In genomic region chr4:76301775-76302162, GRCh38 we compare ENCODE assay signal across 1 cellular context.
TF ChIP-seq lines count a peak whose summit lies in the region.

No MANE protein-coding gene starts in this region.

TF ChIP-seq in K562, 482 proteins besides CTCF, POLR2A, EP300 and RAD21:
- TF ChIP-seq BRF1 (IDR thresholded peaks at IDR 0.05; ENCODE audit: borderline replicate concordance, extremely low read depth, insufficient read length) (no peak), NR2C2 (CRISPR knock-in tag; IDR thresholded peaks at IDR 0.05) (no peak), NR2C2 (tag; IDR thresholded peaks at IDR 0.05) (peak; percentile 7; the same call in 1 of the 2 replicates), MAFK (IDR thresholded peaks at IDR 0.05; ENCODE audit: low read length) (no peak), RAD51 (IDR thresholded peaks at IDR 0.05; ENCODE audit: borderline replicate concordance, low read depth) (no peak), NR2C1 (IDR thresholded peaks at IDR 0.05) (0 out of 2 replicates have a peak, but pooled peaks have one; percentile 12), NR2C1 (tag; IDR thresholded peaks at IDR 0.05) (no peak), ESRRA (IDR thresholded peaks at IDR 0.05; ENCODE audit: borderline replicate concordance, low read depth) (0 out of 2 replicates have a peak, but pooled peaks have one; percentile 11), ATF7 (IDR thresholded peaks at IDR 0.05) (0 out of 2 replicates have a peak, but pooled peaks have one; percentile 34), ATF3 (IDR thresholded peaks at IDR 0.05) (no peak), ATF3 (CRISPR knock-in tag; conservative IDR thresholded peaks at IDR 0.05) (no peak), SMARCE1 (IDR thresholded peaks at IDR 0.05) (0 out of 2 replicates have a peak, but pooled peaks have one; percentile 15), ARNT (IDR thresholded peaks at IDR 0.05) (0 out of 4 replicates have a peak, but pooled peaks of 1 of the 2 experiments have one; percentile 2), KDM1A (IDR thresholded peaks at IDR 0.05) (peak; percentile 73 to 75; a peak in 2 of 4 replicates), ZNF584 (CRISPR knock-in tag; IDR thresholded peaks at IDR 0.05; ENCODE audit: low read depth) (0 out of 2 replicates have a peak, but pooled peaks have one; percentile 3), DPF2 (IDR thresholded peaks at IDR 0.05) (0 out of 2 replicates have a peak, but pooled peaks have one; percentile 4), SMARCB1 (IDR thresholded peaks at IDR 0.05; ENCODE audit: insufficient read length, low read depth) (peak; percentile 50), VEZF1 (CRISPR knock-in tag; IDR thresholded peaks at IDR 0.05) (0 out of 2 replicates have a peak, but pooled peaks have one; percentile 8), RBBP5 (IDR thresholded peaks at IDR 0.05; ENCODE audit: borderline replicate concordance, insufficient read depth, low read length, poor library complexity, severe bottlenecking) (peak; percentile 33), SUPT5H (IDR thresholded peaks at IDR 0.05) (no peak), ZNF41 (CRISPR knock-in tag; conservative IDR thresholded peaks at IDR 0.05) (no peak), JUN (IDR thresholded peaks at IDR 0.05; ENCODE audit: borderline replicate concordance, low read depth, low read length) (no peak), JUN (CRISPR knock-in tag; IDR thresholded peaks at IDR 0.05; ENCODE audit: borderline replicate concordance) (no peak)
